Comparison of ENCODE assay signal across 9 cellular contexts in genomic region chr11:95296621-95297025, GRCh38.
DNase-seq lines count a peak whose midpoint lies in the region; ATAC-seq and TF ChIP-seq lines count a peak whose summit lies in the region.
"Had no signal": no experiment of that assay in that cellular context is flagged by ENCODE, and none has a peak within 500 bp of the region (broad histone marks: within the 10 kb centered on the region; RNA-seq: fewer than 3 reads in every experiment).

No MANE protein-coding gene starts in this region.

- no peak for TF ChIP-seq CTCF in GM13976 (IDR thresholded peaks at IDR 0.05; ENCODE audit: borderline replicate concordance, control extremely low read depth, extremely low read depth, insufficient read depth, missing control alignments)
- no peak for TF ChIP-seq CTCF in WTC11 (IDR thresholded peaks at IDR 0.05)

- H3K27me3 Mint-ChIP-seq in WTC11 (ENCODE audit: low read depth) = no peaks in the 10 kb centered on the region
- H3K27me3 Mint-ChIP-seq in activated T-helper 1 cell treated with anti-CD3 and anti-CD28 coated beads, Interleukin-12 subunit alpha, Interleukin-12 subunit beta, Interleukin-2, Interleukin-4 antibody, amounts not matched to agents 30 ng/mL and 10 ng/mL and 1 ng/mL, durations not matched to agents 14 hours and 24 hours and 36 hours (ENCODE audit: insufficient read depth) = no peaks in the 10 kb centered on the region
- H3K27me3 Mint-ChIP-seq: T-cell had no signal

- DNase-seq in GM13976 (ENCODE audit: low spot score) (peak; percentile 47), WTC11 (ENCODE audit: low spot score) (no peak), HEK293T (ENCODE audit: extremely low spot score) (no peak), NCI-H128 (lab: John Stamatoyannopoulos, UW; ENCODE audit: unreplicated experiment) (no peak)
- no peak for DNase-seq in activated T-helper 1 cell treated with anti-CD3 and anti-CD28 coated beads, Interleukin-12 subunit alpha, Interleukin-12 subunit beta, Interleukin-2, Interleukin-4 antibody, amounts not matched to agents 30 ng/mL and 10 ng/mL and 1 ng/mL, durations not matched to agents 14 hours and 24 hours and 36 hours (ENCODE audit: low spot score)

- H3K4me1 Mint-ChIP-seq in WTC11 = peaks cover 69% of the 10 kb centered on the region
- peaks cover 24% of the 10 kb centered on the region for H3K4me1 Mint-ChIP-seq in activated T-helper 1 cell treated with anti-CD3 and anti-CD28 coated beads, Interleukin-12 subunit alpha, Interleukin-12 subunit beta, Interleukin-2, Interleukin-4 antibody, amounts not matched to agents 30 ng/mL and 10 ng/mL and 1 ng/mL, durations not matched to agents 14 hours and 24 hours and 36 hours (ENCODE audit: low read depth)

- intact Hi-C loops in activated T-helper 1 cell treated with anti-CD3 and anti-CD28 coated beads, Interleukin-12 subunit alpha, Interleukin-12 subunit beta, Interleukin-2, Interleukin-4 antibody, amounts not matched to agents 30 ng/mL and 10 ng/mL and 1 ng/mL, durations not matched to agents 14 hours and 24 hours and 36 hours (cut with micrococcal nuclease) = loop anchor here (5.0 kb wide), 1 partner anchor 64 kb away; the partner anchor contains the start of gene SESN3

- ATAC-seq in GM21526 (IDR thresholded peaks at IDR 0.05; ENCODE audit: low FRiP score, unreplicated experiment) (peak; percentile 95), HG03520 (IDR thresholded peaks at IDR 0.05; ENCODE audit: unreplicated experiment) (peak; percentile 90), esophagus mucosa (peak; percentile 16), WTC11 (no peak)
- ATAC-seq: T-cell had no signal

- CTCF ChIA-PET in WTC11 (lab: Charles Lee) = interaction anchor here (0.7 to 1.7 kb wide), 3 partner anchors 40 to 145 kb away, joined by 3 to 5 read pairs (median 5); partner anchors contain the start of gene SESN3
- CTCF ChIA-PET in HEK293T (lab: Yijun Ruan, JAX) = no interaction called here

- no peaks in the 10 kb centered on the region for H3K9me3 Mint-ChIP-seq in WTC11
- H3K9me3 Mint-ChIP-seq in activated T-helper 1 cell treated with anti-CD3 and anti-CD28 coated beads, Interleukin-12 subunit alpha, Interleukin-12 subunit beta, Interleukin-2, Interleukin-4 antibody, amounts not matched to agents 30 ng/mL and 10 ng/mL and 1 ng/mL, durations not matched to agents 14 hours and 24 hours and 36 hours = no peaks in the 10 kb centered on the region
- H3K9me3 Mint-ChIP-seq: T-cell had no signal

- no peak overlapping the region for H3K27ac Mint-ChIP-seq in WTC11
- no peak overlapping the region for H3K27ac Mint-ChIP-seq in activated T-helper 1 cell treated with anti-CD3 and anti-CD28 coated beads, Interleukin-12 subunit alpha, Interleukin-12 subunit beta, Interleukin-2, Interleukin-4 antibody, amounts not matched to agents 30 ng/mL and 10 ng/mL and 1 ng/mL, durations not matched to agents 14 hours and 24 hours and 36 hours
- H3K27ac Mint-ChIP-seq: T-cell had no signal

- POLR2A ChIA-PET in WTC11 (lab: Charles Lee) = interaction anchor here (0.5 kb wide), 1 partner anchor 256 kb away, joined by 3 read pairs; no protein-coding TSS in a partner anchor
- POLR2A ChIA-PET in HEK293T (lab: Yijun Ruan, JAX) = interaction anchor here (0.5 kb wide), 1 partner anchor 576 kb away, joined by 3 read pairs; no protein-coding TSS in a partner anchor

- in situ Hi-C loops in GM13976 (cut with MboI; ENCODE audit: low sequenced_read_pairs, unreplicated experiment) = no loop called here

- H3K36me3 Mint-ChIP-seq in WTC11 = no peaks in the 10 kb centered on the region
- H3K36me3 Mint-ChIP-seq in activated T-helper 1 cell treated with anti-CD3 and anti-CD28 coated beads, Interleukin-12 subunit alpha, Interleukin-12 subunit beta, Interleukin-2, Interleukin-4 antibody, amounts not matched to agents 30 ng/mL and 10 ng/mL and 1 ng/mL, durations not matched to agents 14 hours and 24 hours and 36 hours (ENCODE audit: low read depth) = no peaks in the 10 kb centered on the region
- H3K36me3 Mint-ChIP-seq: T-cell had no signal

- no peak overlapping the region for H3K4me3 Mint-ChIP-seq in WTC11
- no peak overlapping the region for H3K4me3 Mint-ChIP-seq in activated T-helper 1 cell treated with anti-CD3 and anti-CD28 coated beads, Interleukin-12 subunit alpha, Interleukin-12 subunit beta, Interleukin-2, Interleukin-4 antibody, amounts not matched to agents 30 ng/mL and 10 ng/mL and 1 ng/mL, durations not matched to agents 14 hours and 24 hours and 36 hours
- H3K4me3 Mint-ChIP-seq: T-cell had no signal

TF ChIP-seq in WTC11, 78 proteins besides CTCF, POLR2A, EP300 and RAD21 (continues in another document):
- no peak for TF ChIP-seq NR1H2 (CRISPR knock-in tag; IDR thresholded peaks at IDR 0.05)
- TF ChIP-seq ATF1 (CRISPR knock-in tag; IDR thresholded peaks at IDR 0.05) = no peak
- no peak for TF ChIP-seq CREB1 (CRISPR knock-in tag; IDR thresholded peaks at IDR 0.05)
- TF ChIP-seq ZNF532 (CRISPR knock-in tag; IDR thresholded peaks at IDR 0.05; ENCODE audit: borderline replicate concordance) = no peak

TF ChIP-seq in HEK293T, 16 proteins besides CTCF, POLR2A, EP300 and RAD21:
- no peak for TF ChIP-seq NFRKB (IDR thresholded peaks at IDR 0.05)
- TF ChIP-seq HDGF (IDR thresholded peaks at IDR 0.05; ENCODE audit: borderline replicate concordance) = no peak
- TF ChIP-seq L3MBTL2 (conservative IDR thresholded peaks at IDR 0.05) = no peak
- no peak for TF ChIP-seq FOXA1 (IDR thresholded peaks at IDR 0.05)
- TF ChIP-seq FOXK2 (IDR thresholded peaks at IDR 0.05) = no peak
- TF ChIP-seq, protein P1, sequence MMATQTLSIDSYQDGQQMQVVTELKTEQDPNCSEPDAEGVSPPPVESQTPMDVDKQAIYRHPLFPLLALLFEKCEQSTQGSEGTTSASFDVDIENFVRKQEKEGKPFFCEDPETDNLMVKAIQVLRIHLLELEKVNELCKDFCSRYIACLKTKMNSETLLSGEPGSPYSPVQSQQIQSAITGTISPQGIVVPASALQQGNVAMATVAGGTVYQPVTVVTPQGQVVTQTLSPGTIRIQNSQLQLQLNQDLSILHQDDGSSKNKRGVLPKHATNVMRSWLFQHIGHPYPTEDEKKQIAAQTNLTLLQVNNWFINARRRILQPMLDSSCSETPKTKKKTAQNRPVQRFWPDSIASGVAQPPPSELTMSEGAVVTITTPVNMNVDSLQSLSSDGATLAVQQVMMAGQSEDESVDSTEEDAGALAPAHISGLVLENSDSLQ (IDR thresholded peaks at IDR 0.05) = no peak
- no peak for TF ChIP-seq LEF1 (IDR thresholded peaks at IDR 0.05; ENCODE audit: borderline replicate concordance)
- TF ChIP-seq TARDBP (IDR thresholded peaks at IDR 0.05) = no peak
TF ChIP-seq in HEK293T: peak in this region for 0.
